ENCODE assay signal across 12 cellular contexts in genomic region chr17:17097763-17098345, GRCh38. TPM values are rescaled to one million over a fixed set of nuclear protein-coding genes. Genes with fewer than 3 reads are reported as not detected.
A peak's percentile ranks its signal among the peaks of the same experiment; 100 is the strongest.
DNase-seq lines count a peak whose midpoint lies in the region; ATAC-seq and TF ChIP-seq lines count a peak whose summit lies in the region.
"Had no signal": no experiment of that assay in that cellular context is flagged by ENCODE, and none has a peak within 500 bp of the region (broad histone marks: within the 10 kb centered on the region; RNA-seq: fewer than 3 reads in every experiment).

No MANE protein-coding gene starts in this region.

- H3K27me3 ChIP-seq in PC-9 (ENCODE audit: insufficient read depth, low read depth) (no peaks in the 10 kb centered on the region), muscle layer of colon (ENCODE audit: control insufficient read depth in 1 of 2, insufficient read depth in 2 of 2, low read length in 2 of 2) (no peaks in the 10 kb centered on the region), stomach smooth muscle (ENCODE audit: control insufficient read depth in 1 of 2, insufficient read depth in 2 of 2, low read length in 2 of 2) (no peaks in the 10 kb centered on the region)
- H3K27me3 ChIP-seq: SJCRH30 had no signal

- H3K9ac ChIP-seq in muscle layer of colon (ENCODE audit: low read length) (no peak overlapping the region), stomach smooth muscle (ENCODE audit: low read length in 2 of 2) (peak overlapping the region in 1 of 2 donors; percentile 3)

- peaks cover 94% of the 10 kb centered on the region for H4K20me1 ChIP-seq in PC-9 (ENCODE audit: insufficient read depth)

- no peak for TF ChIP-seq CTCF in PC-9 (conservative IDR thresholded peaks at IDR 0.05)
- TF ChIP-seq CTCF in coronary artery (IDR thresholded peaks at IDR 0.05): no peak
- TF ChIP-seq CTCF in mucosa of descending colon (IDR thresholded peaks at IDR 0.05): no peak

- H3K79me2 ChIP-seq in PC-9 (ENCODE audit: low read depth): peaks cover 99% of the 10 kb centered on the region

- H3K27ac ChIP-seq in PC-9 (0 out of 2 replicates have a peak overlapping the region, but pooled peaks have one; percentile 12), coronary artery (peak overlapping the region; percentile 71 to 89), muscle layer of colon (ENCODE audit: low read depth, low read length) (peak overlapping the region; percentile 37), stomach smooth muscle (ENCODE audit: low read length) (peak overlapping the region; percentile 62)
- H3K27ac ChIP-seq: SJCRH30 had no signal

- BruUV-seq in PC-9 (replicated peaks; lab: Mats Ljungman, UMichigan): no TSS peak

- no peak for ATAC-seq in GM21423 (IDR thresholded peaks at IDR 0.05; ENCODE audit: unreplicated experiment)
- no peak for ATAC-seq in mucosa of descending colon

- intact Hi-C loops in PC-9 (cut with micrococcal nuclease; ENCODE audit: unreplicated experiment) (no loop called here), mucosa of descending colon (cut with DNase I, micrococcal nuclease) (no loop called here)

- H3K4me3 ChIP-seq in PC-9 (no peak overlapping the region), coronary artery (peak overlapping the region; percentile 47), muscle layer of colon (ENCODE audit: low read depth in 1 of 2, low read length in 2 of 2) (no peak overlapping the region), stomach smooth muscle (ENCODE audit: low read length in 2 of 2) (no peak overlapping the region), mucosa of descending colon (no peak overlapping the region)
- H3K4me3 ChIP-seq: SJCRH30 had no signal

- H2AFZ ChIP-seq in PC-9: no peak overlapping the region

- H3F3A ChIP-seq in PC-9 (ENCODE audit: insufficient read depth, low read depth): peaks cover 82% of the 10 kb centered on the region

- no peaks in the 10 kb centered on the region for H3K9me2 ChIP-seq in PC-9 (ENCODE audit: insufficient read depth)

- CTCF ChIA-PET in PC-9 (lab: Charles Lee): interaction anchor here (1.0 kb wide), 1 partner anchor 9 kb away, joined by 3 read pairs; no protein-coding TSS in a partner anchor

- no peaks in the 10 kb centered on the region for H3K9me3 ChIP-seq in PC-9 (ENCODE audit: insufficient read depth, low read depth)
- no peaks in the 10 kb centered on the region for H3K9me3 ChIP-seq in muscle layer of colon (ENCODE audit: low read length)
- H3K9me3 ChIP-seq in stomach smooth muscle (ENCODE audit: control insufficient read depth in 2 of 2, low read length in 2 of 2): no peaks in the 10 kb centered on the region
- no peaks in the 10 kb centered on the region for H3K9me3 ChIP-seq in mucosa of descending colon
- H3K9me3 ChIP-seq: SJCRH30 had no signal

- H3K4me1 ChIP-seq in PC-9 (replicated peaks; ENCODE audit: insufficient read depth): no peaks in the 10 kb centered on the region; the same call in 1 of the 2 replicates
- peaks cover 33% of the 10 kb centered on the region for H3K4me1 ChIP-seq in muscle layer of colon (ENCODE audit: insufficient read depth, low read length)
- H3K4me1 ChIP-seq in stomach smooth muscle (ENCODE audit: control insufficient read depth, insufficient read depth, low read length): peaks cover 34% of the 10 kb centered on the region
- peaks cover 14% of the 10 kb centered on the region for H3K4me1 ChIP-seq in mucosa of descending colon (ENCODE audit: low read depth)

- no peak overlapping the region for H3K4me2 ChIP-seq in PC-9

- POLR2A ChIA-PET in PC-9 (lab: Charles Lee; ENCODE audit: unreplicated experiment): no interaction called here

- DNase-seq in PC-9 (no peak), coronary artery (ENCODE audit: low spot score) (no peak), hepatic stellate cell (ENCODE audit: low spot score) (no peak), mucosa of descending colon (no peak), mucosa of gallbladder (ENCODE audit: low spot score) (no peak)
- DNase-seq: activated CD4-positive, alpha-beta T cell treated with anti-CD3 and anti-CD28 coated beads, Interleukin-2, amount 50 U/mL, for 4 hours; occipital lobe; SJCRH30; stimulated activated CD4-positive, alpha-beta T cell treated with anti-CD3 and anti-CD28 coated beads, Interleukin-15, amount 100 ng/mL, for 24 hours had no signal

- peaks cover 28% of the 10 kb centered on the region for H3K36me3 ChIP-seq in PC-9 (ENCODE audit: low read depth)
- H3K36me3 ChIP-seq in muscle layer of colon (ENCODE audit: insufficient read depth, low read length): no peaks in the 10 kb centered on the region
- peaks cover 0 to 2% of the 10 kb centered on the region in 2 donors for H3K36me3 ChIP-seq in stomach smooth muscle (ENCODE audit: control insufficient read depth in 2 of 2, insufficient read depth in 2 of 2, low read length in 2 of 2)
- no peaks in the 10 kb centered on the region for H3K36me3 ChIP-seq in mucosa of descending colon (ENCODE audit: low read depth)

RNA-seq across cellular contexts. Expression of gene MPRIP, which starts 55.6 kb away (rescaled TPM):
- total RNA-seq in PC-9 (2021) (411 and 443 TPM in 2 replicates), mucosa of descending colon (100 to 1,000 TPM; 150 to 249 (median 231) TPM), mucosa of gallbladder (263 TPM)

Comparison
In these comparisons a context has a peak if more than half of its experiments do, and no peak if none do; other contexts are left out.
1. H3K27ac ChIP-seq: peak in every context shown above with its lines; median percentile 80 in coronary artery; 62 in stomach smooth muscle; 37 in muscle layer of colon; 12 in PC-9.